In the genomic region with DNA sequence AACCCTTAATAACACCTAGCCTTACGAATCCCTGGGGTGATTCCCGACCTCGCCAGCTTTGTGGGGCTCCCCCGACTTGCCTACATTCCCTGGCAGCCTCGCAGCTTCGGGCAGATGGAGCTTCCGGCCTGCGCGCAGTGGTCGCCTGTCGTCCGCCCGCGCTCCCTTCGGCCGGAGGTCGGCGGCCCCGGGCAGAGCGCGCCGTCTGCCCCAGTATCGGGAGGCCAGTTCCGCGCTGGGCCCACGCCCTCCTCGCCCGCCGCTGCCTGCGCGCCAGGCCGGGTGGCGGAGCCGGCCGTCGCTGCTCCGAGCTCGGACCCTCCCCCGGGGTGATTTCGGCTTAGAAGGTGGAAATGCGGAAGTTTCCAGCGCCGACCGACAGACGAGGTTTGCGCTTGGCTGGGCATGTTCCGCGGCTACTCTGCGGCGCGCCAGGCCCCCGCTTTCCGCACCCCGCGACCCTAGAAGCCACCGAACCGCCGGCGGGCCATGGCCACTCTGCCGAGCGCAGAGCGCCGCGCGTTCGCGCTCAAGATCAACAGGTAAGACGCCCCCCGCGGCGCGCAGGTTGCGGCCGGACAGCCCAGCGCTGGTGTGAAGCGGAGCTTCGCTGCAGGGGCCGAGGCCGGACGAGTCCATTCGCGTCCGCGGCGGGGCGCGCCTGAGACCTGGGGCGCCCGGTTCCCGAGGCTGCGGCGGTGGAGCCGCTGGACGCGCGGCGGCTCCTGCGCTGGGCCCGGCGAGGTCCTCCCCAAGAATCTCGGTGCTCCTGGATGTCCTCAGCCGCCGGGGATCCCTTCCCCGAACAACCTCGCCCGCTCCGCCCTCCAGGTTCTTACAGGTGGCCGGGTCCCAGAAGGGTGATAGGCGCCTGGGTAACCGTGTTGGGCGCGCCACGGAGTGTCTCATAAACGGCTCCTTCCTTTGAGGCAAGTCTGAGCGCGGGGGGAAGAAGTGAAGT, we compare ENCODE assay signal across 1 cellular context.
TF ChIP-seq lines count a peak whose summit lies in the region.

TSS of gene DOCK8 (plus strand) at position 378 of the 961 bp plus-strand sequence. CDS start at position 490, 112 bp downstream.

TF ChIP-seq in K562, 482 proteins besides CTCF, POLR2A, EP300 and RAD21 (continues in another document):
- TF ChIP-seq POLR2AphosphoS5 (IDR thresholded peaks at IDR 0.05; ENCODE audit: control insufficient read depth, insufficient read depth, low read depth, low read length): peak; percentile 26
- peak; percentile 56 for TF ChIP-seq FUS (optimal IDR thresholded peaks at IDR 0.05; ENCODE audit: low read depth, low read length)
- TF ChIP-seq POLR3G (IDR thresholded peaks at IDR 0.05; ENCODE audit: extremely low read depth, insufficient read length, insufficient replicate concordance): no peak
- TF ChIP-seq ATF1 (CRISPR knock-in tag; IDR thresholded peaks at IDR 0.05): no peak
- peak; percentile 47; the same call in 1 of the 2 replicates for TF ChIP-seq ATF1 (tag; IDR thresholded peaks at IDR 0.05)
- TF ChIP-seq, protein P1, sequence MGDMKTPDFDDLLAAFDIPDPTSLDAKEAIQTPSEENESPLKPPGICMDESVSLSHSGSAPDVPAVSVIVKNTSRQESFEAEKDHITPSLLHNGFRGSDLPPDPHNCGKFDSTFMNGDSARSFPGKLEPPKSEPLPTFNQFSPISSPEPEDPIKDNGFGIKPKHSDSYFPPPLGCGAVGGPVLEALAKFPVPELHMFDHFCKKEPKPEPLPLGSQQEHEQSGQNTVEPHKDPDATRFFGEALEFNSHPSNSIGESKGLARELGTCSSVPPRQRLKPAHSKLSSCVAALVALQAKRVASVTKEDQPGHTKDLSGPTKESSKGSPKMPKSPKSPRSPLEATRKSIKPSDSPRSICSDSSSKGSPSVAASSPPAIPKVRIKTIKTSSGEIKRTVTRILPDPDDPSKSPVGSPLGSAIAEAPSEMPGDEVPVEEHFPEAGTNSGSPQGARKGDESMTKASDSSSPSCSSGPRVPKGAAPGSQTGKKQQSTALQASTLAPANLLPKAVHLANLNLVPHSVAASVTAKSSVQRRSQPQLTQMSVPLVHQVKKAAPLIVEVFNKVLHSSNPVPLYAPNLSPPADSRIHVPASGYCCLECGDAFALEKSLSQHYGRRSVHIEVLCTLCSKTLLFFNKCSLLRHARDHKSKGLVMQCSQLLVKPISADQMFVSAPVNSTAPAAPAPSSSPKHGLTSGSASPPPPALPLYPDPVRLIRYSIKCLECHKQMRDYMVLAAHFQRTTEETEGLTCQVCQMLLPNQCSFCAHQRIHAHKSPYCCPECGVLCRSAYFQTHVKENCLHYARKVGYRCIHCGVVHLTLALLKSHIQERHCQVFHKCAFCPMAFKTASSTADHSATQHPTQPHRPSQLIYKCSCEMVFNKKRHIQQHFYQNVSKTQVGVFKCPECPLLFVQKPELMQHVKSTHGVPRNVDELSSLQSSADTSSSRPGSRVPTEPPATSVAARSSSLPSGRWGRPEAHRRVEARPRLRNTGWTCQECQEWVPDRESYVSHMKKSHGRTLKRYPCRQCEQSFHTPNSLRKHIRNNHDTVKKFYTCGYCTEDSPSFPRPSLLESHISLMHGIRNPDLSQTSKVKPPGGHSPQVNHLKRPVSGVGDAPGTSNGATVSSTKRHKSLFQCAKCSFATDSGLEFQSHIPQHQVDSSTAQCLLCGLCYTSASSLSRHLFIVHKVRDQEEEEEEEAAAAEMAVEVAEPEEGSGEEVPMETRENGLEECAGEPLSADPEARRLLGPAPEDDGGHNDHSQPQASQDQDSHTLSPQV (IDR thresholded peaks at IDR 0.05): peak; percentile 30
- 0 out of 2 replicates have a peak, but pooled peaks have one; percentile 26 for TF ChIP-seq ZNF764 (CRISPR knock-in tag; IDR thresholded peaks at IDR 0.05; ENCODE audit: low read depth)
- 0 out of 2 replicates have a peak, but pooled peaks have one; percentile 24 for TF ChIP-seq ZNF175 (CRISPR knock-in tag; IDR thresholded peaks at IDR 0.05; ENCODE audit: low read depth)
- TF ChIP-seq, protein P2, sequence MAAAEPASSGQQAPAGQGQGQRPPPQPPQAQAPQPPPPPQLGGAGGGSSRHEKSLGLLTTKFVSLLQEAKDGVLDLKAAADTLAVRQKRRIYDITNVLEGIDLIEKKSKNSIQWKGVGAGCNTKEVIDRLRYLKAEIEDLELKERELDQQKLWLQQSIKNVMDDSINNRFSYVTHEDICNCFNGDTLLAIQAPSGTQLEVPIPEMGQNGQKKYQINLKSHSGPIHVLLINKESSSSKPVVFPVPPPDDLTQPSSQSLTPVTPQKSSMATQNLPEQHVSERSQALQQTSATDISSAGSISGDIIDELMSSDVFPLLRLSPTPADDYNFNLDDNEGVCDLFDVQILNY (CRISPR knock-in tag; IDR thresholded peaks at IDR 0.05): 0 out of 2 replicates have a peak, but pooled peaks have one; percentile 72
- peak; percentile 11 for TF ChIP-seq SAP30 (IDR thresholded peaks at IDR 0.05; ENCODE audit: borderline replicate concordance, insufficient read depth, low read depth, low read length, poor library complexity, severe bottlenecking)
- TF ChIP-seq CTBP1 (IDR thresholded peaks at IDR 0.05; ENCODE audit: borderline replicate concordance): peak; percentile 91
- TF ChIP-seq XRCC4 (IDR thresholded peaks at IDR 0.05; ENCODE audit: extremely low read depth, insufficient read depth, insufficient read length): no peak
- peak; percentile 47; the same call in 1 of the 2 replicates for TF ChIP-seq ZNF12 (CRISPR knock-in tag; IDR thresholded peaks at IDR 0.05)
- 0 out of 2 replicates have a peak, but pooled peaks have one; percentile 55 for TF ChIP-seq ATF6 (CRISPR knock-in tag; IDR thresholded peaks at IDR 0.05)
- TF ChIP-seq COPS2 (conservative IDR thresholded peaks at IDR 0.05): no peak
- TF ChIP-seq GTF2E2 (tag; IDR thresholded peaks at IDR 0.05): peak; percentile 87; the same call in 1 of the 2 replicates
- no peak for TF ChIP-seq WHSC1 (IDR thresholded peaks at IDR 0.05; ENCODE audit: low read length)
- no peak for TF ChIP-seq ZMIZ1 (IDR thresholded peaks at IDR 0.05; ENCODE audit: low read depth in 2 of 2, low read length in 2 of 2)
- peak; percentile 87 for TF ChIP-seq HNRNPLL (IDR thresholded peaks at IDR 0.05; ENCODE audit: low read depth, low read length, poor library complexity, severe bottlenecking)
- TF ChIP-seq, protein P3, sequence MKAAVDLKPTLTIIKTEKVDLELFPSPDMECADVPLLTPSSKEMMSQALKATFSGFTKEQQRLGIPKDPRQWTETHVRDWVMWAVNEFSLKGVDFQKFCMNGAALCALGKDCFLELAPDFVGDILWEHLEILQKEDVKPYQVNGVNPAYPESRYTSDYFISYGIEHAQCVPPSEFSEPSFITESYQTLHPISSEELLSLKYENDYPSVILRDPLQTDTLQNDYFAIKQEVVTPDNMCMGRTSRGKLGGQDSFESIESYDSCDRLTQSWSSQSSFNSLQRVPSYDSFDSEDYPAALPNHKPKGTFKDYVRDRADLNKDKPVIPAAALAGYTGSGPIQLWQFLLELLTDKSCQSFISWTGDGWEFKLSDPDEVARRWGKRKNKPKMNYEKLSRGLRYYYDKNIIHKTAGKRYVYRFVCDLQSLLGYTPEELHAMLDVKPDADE (conservative IDR thresholded peaks at IDR 0.05; ENCODE audit: control insufficient read depth, low read depth, low read length): 0 out of 2 replicates have a peak, but pooled peaks have one; percentile 46
- peak; percentile 40; the same call in 1 of the 2 replicates for TF ChIP-seq NFRKB (IDR thresholded peaks at IDR 0.05; ENCODE audit: low read depth)
- TF ChIP-seq CLOCK (CRISPR knock-in tag; IDR thresholded peaks at IDR 0.05; ENCODE audit: borderline replicate concordance): 0 out of 2 replicates have a peak, but pooled peaks have one; percentile 9
- 0 out of 2 replicates have a peak, but pooled peaks have one; percentile 16 for TF ChIP-seq GTF2F1 (IDR thresholded peaks at IDR 0.05; ENCODE audit: low read depth, low read length)
- TF ChIP-seq RB1 (IDR thresholded peaks at IDR 0.05; ENCODE audit: low read depth): peak; percentile 52
- peak; percentile 56 for TF ChIP-seq ETV1 (tag; conservative IDR thresholded peaks at IDR 0.05; ENCODE audit: low read depth)
- peak; percentile 81 for TF ChIP-seq U2AF1 (optimal IDR thresholded peaks at IDR 0.05; ENCODE audit: low read depth, low read length)
- TF ChIP-seq DEAF1 (CRISPR knock-in tag; IDR thresholded peaks at IDR 0.05): peak; percentile 52
- TF ChIP-seq POLR2B (IDR thresholded peaks at IDR 0.05; ENCODE audit: low read depth, partially characterized antibody): peak; percentile 51
- TF ChIP-seq RNF2 (IDR thresholded peaks at IDR 0.05): 0 out of 2 replicates have a peak, but pooled peaks have one; percentile 18
- no peak for TF ChIP-seq JUNB (CRISPR knock-in tag; conservative IDR thresholded peaks at IDR 0.05)
- peak; percentile 76 for TF ChIP-seq RBM22 (IDR thresholded peaks at IDR 0.05; ENCODE audit: low read depth, low read length, poor library complexity, severe bottlenecking)
